ENCODE assay signal across 1 cellular context in genomic region chr1:149886396-149887195, GRCh38.
TF ChIP-seq lines count a peak whose summit lies in the region.

No MANE protein-coding gene starts in this region.

TF ChIP-seq in IMR-90, 13 proteins besides CTCF, POLR2A, EP300 and RAD21:
- TF ChIP-seq RCOR1 (IDR thresholded peaks at IDR 0.05; ENCODE audit: insufficient replicate concordance, low read length) (peak; percentile 11), MAZ (IDR thresholded peaks at IDR 0.05; ENCODE audit: borderline replicate concordance, low read depth, low read length) (peak; percentile 77; the same call in 1 of the 2 replicates), SMC3 (IDR thresholded peaks at IDR 0.05; ENCODE audit: low read depth, low read length) (0 out of 2 replicates have a peak, but pooled peaks have one; percentile 10), ELK1 (IDR thresholded peaks at IDR 0.05; ENCODE audit: borderline replicate concordance, low read depth, low read length) (no peak), USF2 (IDR thresholded peaks at IDR 0.05; ENCODE audit: low read depth, low read length) (no peak), MXI1 (IDR thresholded peaks at IDR 0.05; ENCODE audit: borderline replicate concordance, low read depth, low read length) (0 out of 2 replicates have a peak, but pooled peaks have one; percentile 15), NFE2L2 (IDR thresholded peaks at IDR 0.05; ENCODE audit: low read depth, low read length) (0 out of 2 replicates have a peak, but pooled peaks have one; percentile 32), CHD1 (IDR thresholded peaks at IDR 0.05; ENCODE audit: low read depth, low read length) (peak; percentile 94; the same call in 1 of the 2 replicates)
TF ChIP-seq in IMR-90: peak in this region for 6.
